In genomic region chr17:74671031-74671771, GRCh38 we compare ENCODE assay signal across 8 cellular contexts. TPM values are rescaled to one million over a fixed set of nuclear protein-coding genes. Genes with fewer than 3 reads are reported as not detected.
A peak's percentile ranks its signal among the peaks of the same experiment; 100 is the strongest.
DNase-seq lines count a peak whose midpoint lies in the region; ATAC-seq and TF ChIP-seq lines count a peak whose summit lies in the region.

No MANE protein-coding gene starts in this region.

- intact Hi-C loops in Calu3 (cut with micrococcal nuclease; ENCODE audit: unreplicated experiment) (no loop called here), stomach (cut with DNase I; ENCODE audit: low total_unique reads) (no loop called here)

- no TSS peak for BruUV-seq in Calu3 (replicated peaks; lab: Mats Ljungman, UMichigan)

- H3K23ac ChIP-seq in neuronal stem cell (ENCODE audit: low read depth, low read length, poor library complexity), result no peak overlapping the region

- no peak overlapping the region for H4K8ac ChIP-seq in neuronal stem cell (ENCODE audit: low read depth, low read length)

- H3K4ac ChIP-seq in neuronal stem cell (ENCODE audit: low read length), result no peak overlapping the region

- no peak overlapping the region for H2AK5ac ChIP-seq in neuronal stem cell (ENCODE audit: low read depth, low read length)

- H3K36me3 ChIP-seq in neuronal stem cell (replicated peaks in 1 of 2; ENCODE audit: control insufficient read depth in 2 of 2, insufficient read depth in 2 of 2, low read length in 2 of 2) (no peaks in the 10 kb centered on the region), stomach (no peaks in the 10 kb centered on the region)

- no peak overlapping the region for H2AFZ ChIP-seq in neuronal stem cell (ENCODE audit: low read length)

- peak; percentile 15 for DNase-seq in Calu3
- peak; percentile 73 to 77 for DNase-seq in NOMO-1 (lab: John Stamatoyannopoulos, UW; ENCODE audit: unreplicated experiment in 2 of 2)
- peak; percentile 37 to 55 for DNase-seq in foreskin keratinocyte
- peak; percentile 95 for DNase-seq in neuronal stem cell (ENCODE audit: low spot score)
- peak; percentile 64 for DNase-seq in stomach
- no peak for DNase-seq in SKM-1 (lab: John Stamatoyannopoulos, UW; ENCODE audit: unreplicated experiment)

- H2BK120ac ChIP-seq in neuronal stem cell (ENCODE audit: low read depth, low read length), result no peak overlapping the region

- no peaks in the 10 kb centered on the region for H3K4me1 ChIP-seq in foreskin keratinocyte
- H3K4me1 ChIP-seq in neuronal stem cell (ENCODE audit: control insufficient read depth in 2 of 2, insufficient read depth in 1 of 2, low read depth in 1 of 2, low read length in 2 of 2), result peaks cover 0 to 2% of the 10 kb centered on the region in 2 donors
- H3K4me1 ChIP-seq in stomach, result peaks cover 0 to 4% (median 0%) of the 10 kb centered on the region in 4 donors

- H3K27ac ChIP-seq in foreskin keratinocyte (no peak overlapping the region), neuronal stem cell (replicated peaks; ENCODE audit: low read length) (no peak overlapping the region), stomach (no peak overlapping the region)

- peaks cover 85% of the 10 kb centered on the region for H3K27me3 Mint-ChIP-seq in Calu3 (ENCODE audit: unreplicated experiment)
- H3K27me3 Mint-ChIP-seq in activated T-helper 17 cell treated with anti-CD3 and anti-CD28 coated beads, Interleukin-2, amount 50 U/mL, for 72 hours, result peaks cover 33% of the 10 kb centered on the region

- no peak overlapping the region for H3K27ac Mint-ChIP-seq in Calu3 (ENCODE audit: unreplicated experiment)
- H3K27ac Mint-ChIP-seq in activated T-helper 17 cell treated with anti-CD3 and anti-CD28 coated beads, Interleukin-2, amount 50 U/mL, for 72 hours, result no peak overlapping the region

- TF ChIP-seq CTCF in Calu3 (IDR thresholded peaks at IDR 0.05; ENCODE audit: unreplicated experiment), result no peak
- TF ChIP-seq CTCF in foreskin keratinocyte (conservative IDR thresholded peaks at IDR 0.05), result no peak
- no peak for TF ChIP-seq CTCF in stomach (IDR thresholded peaks at IDR 0.05)

- TF ChIP-seq EP300 in stomach (IDR thresholded peaks at IDR 0.05), result no peak

- no CpG with 5 or more reads among the region's 57 CpGs for WGBS in neuronal stem cell (ENCODE audit: extremely low coverage in 2 of 2, insufficient read length in 2 of 2, insufficient replicate concordance in 1 of 2), 2 donors
- whole genome bisulfite sequencing in stomach, 5 donors, result 12 to 30% (median 15%) methylated on average over 17 to 57 of the region's 57 CpGs

- no peaks in the 10 kb centered on the region for H3K4me1 Mint-ChIP-seq in Calu3 (ENCODE audit: low read depth, unreplicated experiment)
- no peaks in the 10 kb centered on the region for H3K4me1 Mint-ChIP-seq in activated T-helper 17 cell treated with anti-CD3 and anti-CD28 coated beads, Interleukin-2, amount 50 U/mL, for 72 hours

- H4K91ac ChIP-seq in neuronal stem cell (ENCODE audit: low read depth, low read length, poor library complexity), result no peak overlapping the region

- no peak overlapping the region for H3K4me2 ChIP-seq in neuronal stem cell (ENCODE audit: insufficient read depth, low read length, poor library complexity, severe bottlenecking)

- no peaks in the 10 kb centered on the region for H3K9me3 ChIP-seq in neuronal stem cell (replicated peaks in 1 of 2; ENCODE audit: control insufficient read depth in 2 of 2, insufficient read depth in 1 of 2, low read depth in 1 of 2, low read length in 2 of 2)
- H3K9me3 ChIP-seq in stomach, result peaks cover 0 to 8% (median 4%) of the 10 kb centered on the region in 4 donors

- no peak overlapping the region for H3K9ac ChIP-seq in neuronal stem cell (ENCODE audit: low read depth, low read length, poor library complexity)

- no peak overlapping the region for H3K4me3 Mint-ChIP-seq in Calu3 (ENCODE audit: low read depth, unreplicated experiment)
- H3K4me3 Mint-ChIP-seq in activated T-helper 17 cell treated with anti-CD3 and anti-CD28 coated beads, Interleukin-2, amount 50 U/mL, for 72 hours, result no peak overlapping the region

- no peak overlapping the region for H3K4me3 ChIP-seq in neuronal stem cell (ENCODE audit: low read length in 2 of 2)
- H3K4me3 ChIP-seq in stomach, result no peak overlapping the region

- no peak overlapping the region for H2BK5ac ChIP-seq in neuronal stem cell (ENCODE audit: low read length)

- H3K79me1 ChIP-seq in neuronal stem cell (ENCODE audit: low read depth, low read length), result no peaks in the 10 kb centered on the region

- H3K27me3 ChIP-seq in foreskin keratinocyte (peaks cover 16% of the 10 kb centered on the region), neuronal stem cell (ENCODE audit: control insufficient read depth in 3 of 3, insufficient read depth in 3 of 3, low read depth in 1 of 3, low read length in 3 of 3) (peaks cover 3 to 38% (median 26%) of the 10 kb centered on the region in 3 experiments), stomach (peaks cover 0 to 86% (median 24%) of the 10 kb centered on the region in 3 donors)

- no peak for TF ChIP-seq POLR2A in stomach (IDR thresholded peaks at IDR 0.05)

- peak; percentile 55 for ATAC-seq in activated T-helper 17 cell treated with anti-CD3 and anti-CD28 coated beads, Interleukin-2, amount 50 U/mL, for 72 hours (replicated peaks)
- ATAC-seq in foreskin keratinocyte (peak; percentile 93), HG02623 (IDR thresholded peaks at IDR 0.05; ENCODE audit: unreplicated experiment) (no peak)

- no peak overlapping the region for H3K18ac ChIP-seq in neuronal stem cell (ENCODE audit: low read length)

- no peaks in the 10 kb centered on the region for H3K36me3 Mint-ChIP-seq in Calu3 (ENCODE audit: insufficient read depth, unreplicated experiment)
- H3K36me3 Mint-ChIP-seq in activated T-helper 17 cell treated with anti-CD3 and anti-CD28 coated beads, Interleukin-2, amount 50 U/mL, for 72 hours (ENCODE audit: low read depth), result no peaks in the 10 kb centered on the region

- H3K9me3 Mint-ChIP-seq in Calu3 (ENCODE audit: low read depth, unreplicated experiment), result no peaks in the 10 kb centered on the region
- no peaks in the 10 kb centered on the region for H3K9me3 Mint-ChIP-seq in activated T-helper 17 cell treated with anti-CD3 and anti-CD28 coated beads, Interleukin-2, amount 50 U/mL, for 72 hours

- CTCF ChIA-PET in Calu3 (lab: Charles Lee), result interaction anchor here (1.3 kb wide), 1 partner anchor 65 kb away, joined by 4 read pairs; the partner anchor contains the start of gene RAB37

- H2BK12ac ChIP-seq in neuronal stem cell (ENCODE audit: low read length), result no peak overlapping the region

- no peak overlapping the region for H2BK15ac ChIP-seq in neuronal stem cell (ENCODE audit: low read length)

- H3K14ac ChIP-seq in neuronal stem cell (ENCODE audit: low read length), result no peak overlapping the region

RNA-seq across cellular contexts. Expression of gene CD300LF, which starts 41.5 kb away (rescaled TPM):
- total RNA-seq in Calu3 (2022), result not detected in 2 replicates
- not detected for total RNA-seq in activated T-helper 17 cell treated with anti-CD3 and anti-CD28 coated beads, Interleukin-2, amount 50 U/mL, for 72 hours
- total RNA-seq in foreskin keratinocyte, result not detected in 2 replicates
- not detected in 2 replicates for polyA plus RNA-seq in foreskin keratinocyte
- polyA plus RNA-seq in neuronal stem cell (2013, experiment 1 of 2), result not detected
- polyA plus RNA-seq in neuronal stem cell (2013, experiment 2 of 2), result not detected
- total RNA-seq in stomach, result 1 to 10 TPM in 1 of 5 donors, not detected in 4; 3.9 TPM
- polyA plus RNA-seq in stomach, result under 1 TPM in 2 of 3 donors, not detected in 1; 0.75 to 0.95 TPM

RNA-seq across cellular contexts. Expression of gene CD300E, which starts 47.7 kb away (rescaled TPM):
- total RNA-seq in Calu3 (2022), result not detected in 2 replicates
- total RNA-seq in activated T-helper 17 cell treated with anti-CD3 and anti-CD28 coated beads, Interleukin-2, amount 50 U/mL, for 72 hours, result not detected
- not detected in 2 replicates for total RNA-seq in foreskin keratinocyte
- not detected in 2 replicates for polyA plus RNA-seq in foreskin keratinocyte
- polyA plus RNA-seq in neuronal stem cell (2013, experiment 1 of 2), result not detected
- not detected for polyA plus RNA-seq in neuronal stem cell (2013, experiment 2 of 2)
- 1 to 10 TPM in 1 of 5 donors, under 1 TPM in 2, not detected in 2; 0.29 to 7.6 (median 0.73) TPM for total RNA-seq in stomach
- under 1 TPM in 2 of 3 donors, not detected in 1; 0.15 to 0.37 TPM for polyA plus RNA-seq in stomach
